In the genomic region with DNA sequence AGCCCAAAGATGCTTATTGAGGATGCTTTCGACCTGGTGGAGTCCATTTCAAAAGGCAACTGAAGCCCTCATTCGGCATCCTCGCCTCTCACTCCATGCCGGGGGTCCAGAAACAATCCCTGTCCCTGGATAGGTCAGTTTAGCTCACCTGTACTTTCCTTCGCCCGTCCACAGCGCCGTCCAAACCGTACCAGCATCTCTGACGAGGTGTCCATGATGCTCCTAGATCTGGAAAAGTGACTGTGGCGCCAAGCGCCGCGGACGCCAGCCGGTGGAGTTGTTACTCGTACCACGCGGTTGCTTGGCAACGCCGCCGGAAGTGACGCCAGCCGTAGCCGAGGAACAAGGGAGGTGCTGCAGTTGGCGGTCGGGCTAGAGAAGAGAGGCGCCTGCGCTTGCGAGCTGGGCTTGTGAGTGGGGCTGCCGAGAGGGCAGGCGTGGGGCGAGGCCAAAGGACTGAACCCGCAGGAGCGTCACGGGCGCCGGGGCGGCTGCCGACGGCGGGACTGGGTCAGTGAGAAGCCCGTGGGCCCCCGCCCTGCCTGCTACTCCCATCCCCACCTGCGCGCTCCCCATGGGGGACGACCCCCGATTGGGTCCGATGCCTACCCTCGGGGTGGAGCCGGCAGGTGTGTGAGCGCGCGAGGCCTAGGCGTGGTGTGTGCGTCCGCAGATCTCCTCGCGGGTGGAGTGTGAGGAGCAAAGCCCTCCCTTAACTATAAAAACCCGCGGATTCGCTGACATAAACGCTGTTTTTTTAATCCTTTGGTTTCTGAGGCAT, we compare ENCODE assay signal across 8 cellular contexts. TPM values are rescaled to one million over a fixed set of nuclear protein-coding genes. Genes with fewer than 3 reads are reported as not detected.
DNase-seq lines count a peak whose midpoint lies in the region; ATAC-seq and TF ChIP-seq lines count a peak whose summit lies in the region.

A gene with protein sequence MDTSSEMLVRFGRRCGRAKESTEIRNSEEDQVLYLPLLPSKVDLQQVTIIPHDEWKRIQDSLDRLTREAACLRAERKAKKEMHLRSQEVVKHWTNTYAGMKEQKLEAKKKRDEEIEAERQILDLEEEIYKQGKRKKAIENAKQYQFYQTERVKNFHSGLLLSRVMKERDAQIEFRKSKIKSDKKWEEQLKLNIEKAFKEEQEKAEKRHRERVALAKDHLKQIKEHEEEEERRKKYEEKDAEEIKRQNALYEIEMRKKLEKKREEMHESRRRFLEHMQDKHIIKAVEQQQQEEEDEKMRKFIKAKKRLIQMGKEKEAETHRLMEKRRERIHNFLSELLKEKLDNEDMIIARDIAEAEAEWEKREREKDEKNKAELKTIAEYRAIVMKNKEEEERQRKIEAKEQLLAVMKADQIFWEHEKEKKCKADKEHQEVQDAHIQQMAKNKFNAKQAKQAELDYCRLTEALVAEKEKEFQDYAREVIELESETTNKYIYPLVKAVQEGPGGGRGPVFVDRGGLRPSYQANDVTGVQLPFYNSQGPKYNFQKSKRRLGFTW (minus strand): TSS at position 293 of the 781 bp plus-strand sequence. CDS start 78 bp downstream, at position 215.
A gene with protein sequence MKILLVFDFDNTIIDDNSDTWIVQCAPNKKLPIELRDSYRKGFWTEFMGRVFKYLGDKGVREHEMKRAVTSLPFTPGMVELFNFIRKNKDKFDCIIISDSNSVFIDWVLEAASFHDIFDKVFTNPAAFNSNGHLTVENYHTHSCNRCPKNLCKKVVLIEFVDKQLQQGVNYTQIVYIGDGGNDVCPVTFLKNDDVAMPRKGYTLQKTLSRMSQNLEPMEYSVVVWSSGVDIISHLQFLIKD (plus strand): TSS at position 357 of the 781 bp plus-strand sequence. CDS start 6,503 bp downstream, outside the sequence.

- peak within 1 kb of the TSS; percentile 79 for H3K4me3 Mint-ChIP-seq in dendritic cell treated with granulocyte-macrophage colony-stimulating factor and Interleukin-4, amounts not matched to agents 40 ng/mL and 50 ng/mL, for 4 days

- H3K4me1 Mint-ChIP-seq in dendritic cell treated with granulocyte-macrophage colony-stimulating factor and Interleukin-4, amounts not matched to agents 40 ng/mL and 50 ng/mL, for 4 days (ENCODE audit: low read depth), result peaks cover 10% of the 10 kb centered on the region

- intact Hi-C loops in dendritic cell treated with granulocyte-macrophage colony-stimulating factor and Interleukin-4, amounts not matched to agents 40 ng/mL and 50 ng/mL, for 4 days (cut with micrococcal nuclease), result loop anchor here (2.0 kb wide), 2 partner anchors 104 to 110 kb away; a partner anchor contains a TSS

- H3K27ac Mint-ChIP-seq in dendritic cell treated with granulocyte-macrophage colony-stimulating factor and Interleukin-4, amounts not matched to agents 40 ng/mL and 50 ng/mL, for 4 days, result peak within 1 kb of the TSS; percentile 77

- peak; percentile 98 for ATAC-seq in GM19372 (IDR thresholded peaks at IDR 0.05; ENCODE audit: low read depth, unreplicated experiment)
- ATAC-seq in HG03521 (IDR thresholded peaks at IDR 0.05; ENCODE audit: unreplicated experiment), result peak; percentile 98
- ATAC-seq in left lobe of liver, result peak; percentile 97

- DNase-seq in NCI-H69 (lab: John Stamatoyannopoulos, UW) (peak; percentile 96), left lobe of liver (ENCODE audit: low spot score) (peak; percentile 100)
- DNase-seq in activated CD4-positive, alpha-beta T cell treated with anti-CD3 and anti-CD28 coated beads, Interleukin-2, amount 50 U/mL, for 1 hour, result peak; percentile 99
- peak; percentile 99 for DNase-seq in stimulated activated CD4-positive, alpha-beta T cell treated with anti-CD3 and anti-CD28 coated beads, Interleukin-2, amount 100 ng/mL, for 24 hours

- TF ChIP-seq CTCF in C4-2B (conservative IDR thresholded peaks at IDR 0.05), result no peak

- H3K27me3 Mint-ChIP-seq in dendritic cell treated with granulocyte-macrophage colony-stimulating factor and Interleukin-4, amounts not matched to agents 40 ng/mL and 50 ng/mL, for 4 days, result peaks cover 9% of the 10 kb centered on the region

- H3K9me3 Mint-ChIP-seq in dendritic cell treated with granulocyte-macrophage colony-stimulating factor and Interleukin-4, amounts not matched to agents 40 ng/mL and 50 ng/mL, for 4 days, result peaks cover 9% of the 10 kb centered on the region

- no peaks in the 10 kb centered on the region for H3K36me3 Mint-ChIP-seq in dendritic cell treated with granulocyte-macrophage colony-stimulating factor and Interleukin-4, amounts not matched to agents 40 ng/mL and 50 ng/mL, for 4 days (ENCODE audit: low read depth)

- peak within 1 kb of the TSS; percentile 96 for H3K27ac ChIP-seq in C4-2B

RNA-seq across cellular contexts. Expression of the first gene that starts in this region (rescaled TPM):
- total RNA-seq in left lobe of liver, result not detected

RNA-seq across cellular contexts. Expression of the second gene that starts in this region (rescaled TPM):
- 2.1 TPM for total RNA-seq in left lobe of liver

Comparison
In these comparisons a context has a peak if more than half of its experiments do, and no peak if none do; other contexts are left out.
1. Peak in every context shown above with its lines: DNase-seq, ATAC-seq and H3K27ac ChIP-seq.